In the genomic region with DNA sequence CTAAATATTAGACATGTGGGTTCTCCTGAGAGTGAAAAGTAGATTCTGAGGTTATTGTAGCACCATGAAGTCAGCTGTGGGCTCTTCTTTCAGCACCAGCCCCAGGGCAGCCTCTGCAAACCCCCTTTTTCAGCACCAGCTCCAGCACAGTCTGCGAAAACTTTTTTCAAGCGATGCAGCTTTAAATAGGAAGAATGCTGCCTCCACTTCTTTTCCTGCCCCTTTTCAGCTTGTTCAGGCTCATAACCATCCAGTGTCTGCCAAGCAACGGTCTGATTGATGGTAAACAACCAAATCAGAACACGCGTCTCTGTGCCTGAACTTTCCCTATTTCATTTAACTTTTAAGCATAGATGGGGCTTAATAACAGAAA, we compare ENCODE assay signal across 8 cellular contexts. TPM values are rescaled to one million over a fixed set of nuclear protein-coding genes. Genes with fewer than 3 reads are reported as not detected.
A peak's percentile ranks its signal among the peaks of the same experiment; 100 is the strongest.
DNase-seq lines count a peak whose midpoint lies in the region; ATAC-seq and TF ChIP-seq lines count a peak whose summit lies in the region.

Gene COL5A2 (minus strand): TSS at position 155 of the 373 bp plus-strand sequence. CDS start 157 bp downstream, outside the sequence.

- H3K4me3 Mint-ChIP-seq in activated T-helper 2 cell treated with anti-CD3 and anti-CD28 coated beads, Interferon-gamma antibody, Interleukin-2, Interleukin-4, amounts not matched to agents 10 μg/mL and 5 μg/mL and 100 μg/mL, durations not matched to agents 14 hours and 24 hours and 36 hours (ENCODE audit: low read depth), result peak within 1 kb of the TSS; percentile 4

- H3K9me3 Mint-ChIP-seq in activated T-helper 2 cell treated with anti-CD3 and anti-CD28 coated beads, Interferon-gamma antibody, Interleukin-2, Interleukin-4, amounts not matched to agents 10 μg/mL and 5 μg/mL and 100 μg/mL, durations not matched to agents 14 hours and 24 hours and 36 hours, result no peaks in the 10 kb centered on the region

- H3K27me3 Mint-ChIP-seq in activated T-helper 2 cell treated with anti-CD3 and anti-CD28 coated beads, Interferon-gamma antibody, Interleukin-2, Interleukin-4, amounts not matched to agents 10 μg/mL and 5 μg/mL and 100 μg/mL, durations not matched to agents 14 hours and 24 hours and 36 hours (ENCODE audit: low read depth), result peaks cover 18% of the 10 kb centered on the region

- peaks cover 5% of the 10 kb centered on the region for H3K27me3 ChIP-seq in cardiac muscle cell

- peaks cover 15% of the 10 kb centered on the region for H3K4me1 ChIP-seq in cardiac muscle cell (ENCODE audit: low read depth)

- ATAC-seq in HG02610 (IDR thresholded peaks at IDR 0.05; ENCODE audit: unreplicated experiment), result no peak

- peaks cover 2% of the 10 kb centered on the region for H3K4me1 Mint-ChIP-seq in activated T-helper 2 cell treated with anti-CD3 and anti-CD28 coated beads, Interferon-gamma antibody, Interleukin-2, Interleukin-4, amounts not matched to agents 10 μg/mL and 5 μg/mL and 100 μg/mL, durations not matched to agents 14 hours and 24 hours and 36 hours (ENCODE audit: low read depth)

- intact Hi-C loops in activated T-helper 2 cell treated with anti-CD3 and anti-CD28 coated beads, Interferon-gamma antibody, Interleukin-2, Interleukin-4, amounts not matched to agents 10 μg/mL and 5 μg/mL and 100 μg/mL, durations not matched to agents 14 hours and 24 hours and 36 hours (cut with micrococcal nuclease), result no loop called here
- intact Hi-C loops in posterior vena cava (cut with DNase I), result loop anchor here in 1 of 2 donors (10.0 kb wide), 1 partner anchor 55 kb away; no protein-coding TSS in a partner anchor

- H3K4me3 ChIP-seq in cardiac muscle cell, result peak within 1 kb of the TSS; percentile 64

- no peaks in the 10 kb centered on the region for H3K36me3 ChIP-seq in cardiac muscle cell

- H3K27ac ChIP-seq in cardiac muscle cell, result peak within 1 kb of the TSS; percentile 76

- no peaks in the 10 kb centered on the region for H3K9me3 ChIP-seq in cardiac muscle cell (ENCODE audit: low read depth)

- no peak for TF ChIP-seq CTCF in cardiac muscle cell (IDR thresholded peaks at IDR 0.05; ENCODE audit: low read depth, low read length)

- no peak within 1 kb of the TSS for H3K27ac Mint-ChIP-seq in activated T-helper 2 cell treated with anti-CD3 and anti-CD28 coated beads, Interferon-gamma antibody, Interleukin-2, Interleukin-4, amounts not matched to agents 10 μg/mL and 5 μg/mL and 100 μg/mL, durations not matched to agents 14 hours and 24 hours and 36 hours

- DNase-seq in GM03348 (ENCODE audit: low spot score), result peak; percentile 69
- no peak for DNase-seq in activated T-helper 2 cell treated with anti-CD3 and anti-CD28 coated beads, Interferon-gamma antibody, Interleukin-2, Interleukin-4, amounts not matched to agents 10 μg/mL and 5 μg/mL and 100 μg/mL, durations not matched to agents 14 hours and 24 hours and 36 hours (ENCODE audit: low spot score)
- DNase-seq in cardiac muscle cell (ENCODE audit: low read depth in 1 of 2, low spot score in 1 of 2), result peak; percentile 69 to 96
- DNase-seq in posterior vena cava (ENCODE audit: low spot score), result peak; percentile 77
- DNase-seq in NOMO-1 treated with dmso at 0.1 percent for 144 hours (lab: John Stamatoyannopoulos, UW; ENCODE audit: unreplicated experiment), result no peak
- DNase-seq in DMS53 treated with DMSO at 0.1 percent for 48 hours (lab: John Stamatoyannopoulos, UW; ENCODE audit: unreplicated experiment), result no peak
- no peak for DNase-seq in NCI-H2196 treated with DMSO at 0.1 percent for 48 hours (lab: John Stamatoyannopoulos, UW; ENCODE audit: unreplicated experiment)

- H3K36me3 Mint-ChIP-seq in activated T-helper 2 cell treated with anti-CD3 and anti-CD28 coated beads, Interferon-gamma antibody, Interleukin-2, Interleukin-4, amounts not matched to agents 10 μg/mL and 5 μg/mL and 100 μg/mL, durations not matched to agents 14 hours and 24 hours and 36 hours (ENCODE audit: low read depth), result no peaks in the 10 kb centered on the region

RNA-seq across cellular contexts. Expression of gene COL5A2, which starts in this region (rescaled TPM):
- 0.05 and 0.23 TPM in 2 replicates for total RNA-seq in activated T-helper 2 cell treated with anti-CD3 and anti-CD28 coated beads, Interferon-gamma antibody, Interleukin-2, Interleukin-4, amounts not matched to agents 10 μg/mL and 5 μg/mL and 100 μg/mL, durations not matched to agents 14 hours and 24 hours and 36 hours
- total RNA-seq in cardiac muscle cell (51.1 and 59.8 TPM in 2 replicates), posterior vena cava (100 to 1,000 TPM in 1 of 2 donors, 10 to 100 TPM in 1; 61.1 to 123 TPM)
- polyA plus RNA-seq in cardiac muscle cell, result 15.0 and 29.5 TPM in 2 replicates

Comparison
In these comparisons a context has a peak if more than half of its experiments do, and no peak if none do; other contexts are left out.
1. RNA of gene COL5A2 (total RNA-seq): 61.1 to 123 TPM in posterior vena cava and 51.1 to 59.8 TPM in cardiac muscle cell; 0.05 to 0.23 TPM in activated T-helper 2 cell treated with anti-CD3 and anti-CD28 coated beads, Interferon-gamma antibody, Interleukin-2, Interleukin-4, amounts not matched to agents 10 μg/mL and 5 μg/mL and 100 μg/mL, durations not matched to agents 14 hours and 24 hours and 36 hours; every median in the first group is over 10 times any median in the second.
2. DNase-seq: peak in GM03348 (single experiment), cardiac muscle cell (2 of 2) and posterior vena cava (single experiment); none in activated T-helper 2 cell treated with anti-CD3 and anti-CD28 coated beads, Interferon-gamma antibody, Interleukin-2, Interleukin-4, amounts not matched to agents 10 μg/mL and 5 μg/mL and 100 μg/mL, durations not matched to agents 14 hours and 24 hours and 36 hours (single experiment), NOMO-1 treated with dmso at 0.1 percent for 144 hours (single experiment), DMS53 treated with DMSO at 0.1 percent for 48 hours (single experiment) and NCI-H2196 treated with DMSO at 0.1 percent for 48 hours (single experiment).